ENCODE assay signal across 1 cellular context in the genomic region with DNA sequence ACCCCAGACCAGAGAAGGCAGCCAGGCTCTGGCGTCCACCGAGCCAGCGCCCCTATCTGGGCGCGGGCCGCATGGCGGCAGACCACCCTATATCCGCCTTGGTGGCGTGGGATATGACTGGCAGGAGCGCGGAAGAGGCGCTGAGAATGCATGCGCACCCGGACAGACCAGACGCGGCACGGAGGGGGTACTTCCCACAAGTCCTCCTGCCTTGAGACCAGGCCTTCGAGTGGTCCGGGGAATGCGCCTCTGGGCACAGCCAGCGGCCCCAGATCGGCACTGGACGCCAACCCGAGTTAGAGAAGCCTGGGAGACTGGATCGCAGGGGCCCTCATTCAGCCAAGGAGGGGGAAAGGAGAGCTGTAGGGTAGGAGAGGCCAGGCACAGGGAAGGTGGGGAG.
TF ChIP-seq lines count a peak whose summit lies in the region.

No MANE protein-coding gene starts in this region.

TF ChIP-seq in HCT116, 20 proteins besides CTCF, POLR2A, EP300 and RAD21 (continued from another document):
- TF ChIP-seq, protein P1, sequence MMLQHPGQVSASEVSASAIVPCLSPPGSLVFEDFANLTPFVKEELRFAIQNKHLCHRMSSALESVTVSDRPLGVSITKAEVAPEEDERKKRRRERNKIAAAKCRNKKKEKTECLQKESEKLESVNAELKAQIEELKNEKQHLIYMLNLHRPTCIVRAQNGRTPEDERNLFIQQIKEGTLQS (IDR thresholded peaks at IDR 0.05): no peak
- TF ChIP-seq, protein P2, sequence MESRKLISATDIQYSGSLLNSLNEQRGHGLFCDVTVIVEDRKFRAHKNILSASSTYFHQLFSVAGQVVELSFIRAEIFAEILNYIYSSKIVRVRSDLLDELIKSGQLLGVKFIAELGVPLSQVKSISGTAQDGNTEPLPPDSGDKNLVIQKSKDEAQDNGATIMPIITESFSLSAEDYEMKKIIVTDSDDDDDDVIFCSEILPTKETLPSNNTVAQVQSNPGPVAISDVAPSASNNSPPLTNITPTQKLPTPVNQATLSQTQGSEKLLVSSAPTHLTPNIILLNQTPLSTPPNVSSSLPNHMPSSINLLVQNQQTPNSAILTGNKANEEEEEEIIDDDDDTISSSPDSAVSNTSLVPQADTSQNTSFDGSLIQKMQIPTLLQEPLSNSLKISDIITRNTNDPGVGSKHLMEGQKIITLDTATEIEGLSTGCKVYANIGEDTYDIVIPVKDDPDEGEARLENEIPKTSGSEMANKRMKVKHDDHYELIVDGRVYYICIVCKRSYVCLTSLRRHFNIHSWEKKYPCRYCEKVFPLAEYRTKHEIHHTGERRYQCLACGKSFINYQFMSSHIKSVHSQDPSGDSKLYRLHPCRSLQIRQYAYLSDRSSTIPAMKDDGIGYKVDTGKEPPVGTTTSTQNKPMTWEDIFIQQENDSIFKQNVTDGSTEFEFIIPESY (IDR thresholded peaks at IDR 0.05; ENCODE audit: extremely low read depth, insufficient replicate concordance, low read length): no peak
- TF ChIP-seq SRF (IDR thresholded peaks at IDR 0.05; ENCODE audit: low read depth) (no peak), CBX3 (IDR thresholded peaks at IDR 0.05; ENCODE audit: low read depth) (no peak), ELF1 (IDR thresholded peaks at IDR 0.05; ENCODE audit: borderline replicate concordance, low read depth) (no peak)
